ENCODE assay signal across 8 cellular contexts in the genomic region with DNA sequence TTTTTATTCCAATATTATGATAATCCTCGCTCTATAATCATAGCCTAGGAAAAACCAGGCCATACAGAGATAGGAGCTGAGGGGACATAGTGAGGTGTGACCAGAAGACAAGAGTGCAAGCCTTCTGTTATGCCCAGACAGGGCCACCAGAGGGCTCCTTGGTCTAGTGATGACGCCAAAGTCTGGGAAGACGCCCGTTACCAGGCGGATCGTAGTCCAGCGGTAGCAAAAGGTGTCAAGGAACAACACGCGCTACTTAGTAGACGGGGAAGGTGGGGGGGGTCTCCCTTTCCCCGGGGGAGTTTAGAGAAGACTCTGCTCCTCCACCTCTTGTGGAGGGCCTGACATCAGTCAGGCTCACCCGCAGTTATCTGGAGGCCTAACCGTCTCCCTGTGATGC.
A peak's percentile ranks its signal among the peaks of the same experiment; 100 is the strongest.
DNase-seq lines count a peak whose midpoint lies in the region; ATAC-seq, FAIRE-seq and TF ChIP-seq lines count a peak whose summit lies in the region.
"Not testable (repeated sequence)": the region's sequence is repeated elsewhere in the genome, so short reads cannot be mapped to it uniquely, and the experiment has no call there.

No MANE protein-coding gene starts in this region.

- TF ChIP-seq CTCF in AG09309 (IDR thresholded peaks at IDR 0.05; ENCODE audit: control insufficient read depth, insufficient read depth, low read depth, low read length, missing control alignments), result peak; percentile 52
- TF ChIP-seq CTCF in GM10266 (IDR thresholded peaks at IDR 0.05; ENCODE audit: control insufficient read depth, insufficient read depth, low read depth, missing control alignments), result peak; percentile 10
- peak; percentile 36 for TF ChIP-seq CTCF in Loucy (conservative IDR thresholded peaks at IDR 0.05; ENCODE audit: low read length)
- TF ChIP-seq CTCF in activated CD8-positive, alpha-beta T cell treated with anti-CD3 and anti-CD28 coated beads for 36 hours (IDR thresholded peaks at IDR 0.05); endothelial cell (IDR thresholded peaks at IDR 0.05; ENCODE audit: unreplicated experiment): not testable (repeated sequence)
- TF ChIP-seq CTCF in keratinocyte (optimal IDR thresholded peaks at IDR 0.05 in 1 of 3, IDR thresholded peaks at IDR 0.05 in 1 of 3, conservative IDR thresholded peaks at IDR 0.05 in 1 of 3; ENCODE audit: extremely low read depth in 1 of 3, insufficient read depth in 2 of 3, low read length in 3 of 3), result peak; percentile 7 to 18 (median 14)
- TF ChIP-seq CTCF in smooth muscle cell (IDR thresholded peaks at IDR 0.05; ENCODE audit: borderline replicate concordance, insufficient read depth, poor library complexity, severe bottlenecking), result peak; percentile 26

- H3K79me2 ChIP-seq in Loucy (ENCODE audit: insufficient read depth, low read length); keratinocyte (ENCODE audit: control insufficient read depth, insufficient read depth, low read length); smooth muscle cell (ENCODE audit: low read depth): not testable (repeated sequence)

- POLR2A ChIA-PET in activated CD8-positive, alpha-beta T cell treated with anti-CD3 and anti-CD28 coated beads for 36 hours (lab: Charles Lee), result not testable (repeated sequence)

- WGBS in smooth muscle cell (ENCODE audit: low lambda C conversion rate), result 65% methylated on average over 12 of the region's 13 CpGs

- not testable (repeated sequence) for H3F3A ChIP-seq in Loucy (ENCODE audit: low read depth); smooth muscle cell (ENCODE audit: low read depth)

- CTCF ChIA-PET in activated CD8-positive, alpha-beta T cell treated with anti-CD3 and anti-CD28 coated beads for 36 hours (lab: Charles Lee), result not testable (repeated sequence)

- not testable (repeated sequence) for H3K9me2 ChIP-seq in Loucy (replicated peaks; ENCODE audit: low read depth, low read length)

- H3K36me3 ChIP-seq in Loucy (ENCODE audit: insufficient read depth, low read length); keratinocyte (ENCODE audit: control insufficient read depth in 2 of 2, extremely low read depth in 1 of 2, insufficient read depth in 2 of 2, low read length in 2 of 2); smooth muscle cell (ENCODE audit: low read depth): not testable (repeated sequence)

- H3K9me3 Mint-ChIP-seq in activated CD8-positive, alpha-beta T cell treated with anti-CD3 and anti-CD28 coated beads for 36 hours; endothelial cell (ENCODE audit: unreplicated experiment): not testable (repeated sequence)

- H3K9me1 ChIP-seq in keratinocyte (ENCODE audit: control insufficient read depth, extremely low read depth, insufficient read depth, low read length), result not testable (repeated sequence)

- H4K20me1 ChIP-seq in Loucy (ENCODE audit: insufficient read depth, low read length, poor library complexity, severe bottlenecking); keratinocyte (ENCODE audit: control insufficient read depth, extremely low read depth, insufficient read depth, low read length); smooth muscle cell (ENCODE audit: low read depth): not testable (repeated sequence)

- not testable (repeated sequence) for H3K27me3 ChIP-seq in Loucy (ENCODE audit: insufficient read depth, low read length, poor library complexity, severe bottlenecking); keratinocyte (ENCODE audit: control insufficient read depth, extremely low read depth, insufficient read depth, low read length); smooth muscle cell (ENCODE audit: low read depth)

- H3K4me2 ChIP-seq in Loucy (ENCODE audit: low read depth, low read length, poor library complexity, severe bottlenecking); keratinocyte (ENCODE audit: control insufficient read depth, extremely low read depth, insufficient read depth, low read depth, low read length); smooth muscle cell: not testable (repeated sequence)

- not testable (repeated sequence) for H3K9ac ChIP-seq in Loucy (ENCODE audit: low read depth, low read length, poor library complexity, severe bottlenecking); keratinocyte (ENCODE audit: control insufficient read depth, extremely low read depth, insufficient read depth, low read length); smooth muscle cell (ENCODE audit: low read depth)

- not testable (repeated sequence) for ATAC-seq in activated CD8-positive, alpha-beta T cell treated with anti-CD3 and anti-CD28 coated beads for 36 hours

- DNase-seq in AG09309 (ENCODE audit: low read depth); GM10266 (ENCODE audit: extremely low spot score); keratinocyte (ENCODE audit: low read depth, low spot score); smooth muscle cell (lab: John Stamatoyannopoulos, UW; ENCODE audit: unreplicated experiment): not testable (repeated sequence)
- peak; percentile 7 for DNase-seq in RKO (ENCODE audit: low spot score)
- DNase-seq in activated CD8-positive, alpha-beta T cell treated with anti-CD3 and anti-CD28 coated beads for 36 hours, result peak; percentile 17
- DNase-seq in endothelial cell (ENCODE audit: low spot score), result peak; percentile 62

- not testable (repeated sequence) for FAIRE-seq in keratinocyte (lab: Jason Lieb, UNC)

- H3K4me3 ChIP-seq in AG09309 (ENCODE audit: control insufficient read depth, low read depth, low read length); Loucy (ENCODE audit: low read length, poor library complexity, severe bottlenecking); keratinocyte (ENCODE audit: control insufficient read depth in 2 of 3, extremely low read depth in 1 of 3, insufficient read depth in 2 of 3, low read depth in 1 of 3, low read length in 3 of 3); smooth muscle cell: not testable (repeated sequence)

- not testable (repeated sequence) for H3K27me3 Mint-ChIP-seq in activated CD8-positive, alpha-beta T cell treated with anti-CD3 and anti-CD28 coated beads for 36 hours; endothelial cell (ENCODE audit: unreplicated experiment)

- not testable (repeated sequence) for H2AFZ ChIP-seq in Loucy (ENCODE audit: low read length); keratinocyte (ENCODE audit: control insufficient read depth, low read length); smooth muscle cell (ENCODE audit: low read depth)

- H3K27ac Mint-ChIP-seq in activated CD8-positive, alpha-beta T cell treated with anti-CD3 and anti-CD28 coated beads for 36 hours; endothelial cell (ENCODE audit: unreplicated experiment): not testable (repeated sequence)

- H3K4me3 Mint-ChIP-seq in activated CD8-positive, alpha-beta T cell treated with anti-CD3 and anti-CD28 coated beads for 36 hours; endothelial cell (ENCODE audit: unreplicated experiment): not testable (repeated sequence)

- dilution Hi-C loops in keratinocyte (cut with MboI; ENCODE audit: extremely low pct_ligation_motif_present, low sequenced_read_pairs), result not testable (repeated sequence)

- intact Hi-C loops in activated CD8-positive, alpha-beta T cell treated with anti-CD3 and anti-CD28 coated beads for 36 hours (cut with micrococcal nuclease), result not testable (repeated sequence)

- not testable (repeated sequence) for H3K4me1 Mint-ChIP-seq in activated CD8-positive, alpha-beta T cell treated with anti-CD3 and anti-CD28 coated beads for 36 hours (ENCODE audit: low read depth); endothelial cell (ENCODE audit: unreplicated experiment)

- H3K4me1 ChIP-seq in Loucy (ENCODE audit: insufficient read depth, low read length, poor library complexity, severe bottlenecking); keratinocyte (ENCODE audit: control insufficient read depth, extremely low read depth, insufficient read depth, low read length); smooth muscle cell (ENCODE audit: low read depth): not testable (repeated sequence)

- not testable (repeated sequence) for H3K36me3 Mint-ChIP-seq in activated CD8-positive, alpha-beta T cell treated with anti-CD3 and anti-CD28 coated beads for 36 hours (ENCODE audit: low read depth); endothelial cell (ENCODE audit: low read depth, unreplicated experiment)

- not testable (repeated sequence) for H3K9me3 ChIP-seq in Loucy (ENCODE audit: insufficient read depth, low read depth, low read length); keratinocyte (ENCODE audit: control insufficient read depth, low read depth, low read length); smooth muscle cell (replicated peaks; ENCODE audit: low read depth)

- not testable (repeated sequence) for H3K27ac ChIP-seq in keratinocyte (ENCODE audit: control insufficient read depth, insufficient read depth, low read length); smooth muscle cell (ENCODE audit: low read depth)
